Comparison of ENCODE assay signal across 22 cellular contexts in the genomic region with DNA sequence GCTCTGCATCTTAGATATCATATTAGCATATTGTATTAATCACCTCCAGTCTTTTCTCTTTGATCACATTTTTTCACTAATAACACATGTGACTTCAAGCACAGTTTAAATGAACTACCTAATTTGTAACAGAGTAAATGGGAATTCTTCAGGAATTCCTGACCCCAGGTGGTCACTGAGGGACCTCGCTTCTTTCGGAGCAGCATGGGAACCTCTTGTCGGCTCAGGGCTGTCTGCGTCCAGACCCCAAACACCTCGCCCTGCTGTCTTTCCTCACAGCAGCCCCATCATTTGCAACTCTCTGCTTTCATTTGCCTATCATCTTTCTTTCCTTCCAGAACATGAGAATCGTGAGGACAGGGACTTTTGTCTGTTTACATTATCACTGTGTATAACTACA.
DNase-seq lines count a peak whose midpoint lies in the region; ATAC-seq, FAIRE-seq and TF ChIP-seq lines count a peak whose summit lies in the region.
"Had no signal": no experiment of that assay in that cellular context is flagged by ENCODE, and none has a peak within 500 bp of the region (broad histone marks: within the 10 kb centered on the region; RNA-seq: fewer than 3 reads in every experiment).

No MANE protein-coding gene starts in this region.

- no peak overlapping the region for H4K91ac ChIP-seq in H1 (replicated peaks; ENCODE audit: insufficient read length, low read length)

- H3K9me3 ChIP-seq in H1 (ENCODE audit: insufficient read depth in 2 of 2, low read depth in 1 of 2, low read length in 1 of 2) (no peaks in the 10 kb centered on the region), thyroid gland (no peaks in the 10 kb centered on the region)
- H3K9me3 ChIP-seq in CD8-positive, alpha-beta memory T cell (ENCODE audit: low read length): no peaks in the 10 kb centered on the region
- H3K9me3 ChIP-seq: HAP-1 had no signal

- intact Hi-C loops in thyroid gland (cut with DNase I): no loop called here

- H3K18ac ChIP-seq in H1 (ENCODE audit: extremely low read depth, low read length): no peak overlapping the region

- no peak overlapping the region for H2BK15ac ChIP-seq in H1 (ENCODE audit: low read length)

- H3K4ac ChIP-seq in H1 (replicated peaks; ENCODE audit: insufficient read length, low read depth, low read length): no peak overlapping the region

- H2BK5ac ChIP-seq in H1 (ENCODE audit: low read depth, low read length): no peak overlapping the region

- DNase-seq in NCI-H526 (lab: John Stamatoyannopoulos, UW) (peak; percentile 53 to 72), H1 (ENCODE audit: low read depth in 1 of 2, low spot score in 2 of 2) (peak in 1 of 2 experiments; percentile 41), thyroid gland (no peak), CD1c-positive myeloid dendritic cell (ENCODE audit: extremely low spot score) (no peak)
- DNase-seq in CD8-positive, alpha-beta memory T cell: no peak
- DNase-seq: Calu3; DMS153; GDM1; KBM-7; MM.1S; NCI-H1048; NCI-H1417 treated with DMSO at 0.1 percent for 48 hours; NCI-H187; NCI-H774; NK-92 treated with Interleukin-12 subunit alpha and Interleukin-12 subunit beta, amount 100 ng/mL, for 24 hours had no signal

- H4K20me1 ChIP-seq in H1 (replicated peaks in 1 of 2; ENCODE audit: control insufficient read depth in 1 of 2, insufficient read depth in 2 of 2, low read length in 2 of 2): no peaks in the 10 kb centered on the region

- no peak overlapping the region for H3K9ac ChIP-seq in H1 (replicated peaks in 1 of 4; ENCODE audit: extremely low read depth in 1 of 4, low read depth in 3 of 4, low read length in 3 of 4)

- TF ChIP-seq EP300 in H1 (IDR thresholded peaks at IDR 0.05; ENCODE audit: borderline replicate concordance in 1 of 2, low read depth in 2 of 2, low read length in 2 of 2): no peak

- H2BK20ac ChIP-seq in H1 (ENCODE audit: low read length): no peak overlapping the region

- no peaks in the 10 kb centered on the region for H3K79me2 ChIP-seq in H1 (ENCODE audit: control insufficient read depth in 1 of 2, insufficient read depth in 2 of 2, low read length in 2 of 2)

- no peak overlapping the region for H4K8ac ChIP-seq in H1 (ENCODE audit: extremely low read depth, insufficient read depth, low read length)

- H3K23me2 ChIP-seq in H1 (ENCODE audit: low read depth, low read length): no peaks in the 10 kb centered on the region

- no peak overlapping the region for H3K4me3 Mint-ChIP-seq in nephron
- no peak overlapping the region for H3K4me3 Mint-ChIP-seq in CD8-positive, alpha-beta memory T cell
- H3K4me3 Mint-ChIP-seq: CD8-positive, alpha-beta T cell had no signal

- TF ChIP-seq CTCF in H1 (IDR thresholded peaks at IDR 0.05; ENCODE audit: control extremely low read depth in 1 of 3, insufficient read depth in 1 of 3, low read depth in 1 of 3, low read length in 3 of 3) (no peak), nephron (IDR thresholded peaks at IDR 0.05; ENCODE audit: unreplicated experiment in 3 of 3) (no peak), thyroid gland (IDR thresholded peaks at IDR 0.05) (no peak)

- H3K4me2 ChIP-seq in H1 (ENCODE audit: insufficient read depth in 1 of 2, low read depth in 2 of 2, low read length in 2 of 2): no peak overlapping the region; a peak in 1 of 4 replicates

- H3K4me3 ChIP-seq in H1 (ENCODE audit: extremely low read depth in 1 of 4, insufficient read depth in 2 of 4, low read depth in 3 of 4, low read length in 4 of 4) (peak overlapping the region in 1 of 4 experiments; percentile 1; a peak in 1 of 8 replicates), thyroid gland (replicated peaks in 1 of 3) (no peak overlapping the region)
- no peak overlapping the region for H3K4me3 ChIP-seq in CD8-positive, alpha-beta memory T cell (ENCODE audit: low read length)
- H3K4me3 ChIP-seq: HAP-1 had no signal

- H3K79me1 ChIP-seq in H1 (ENCODE audit: low read depth, low read length): no peaks in the 10 kb centered on the region

- peak overlapping the region; percentile 22 for H4K5ac ChIP-seq in H1 (ENCODE audit: insufficient read length, low read depth, low read length)

- H3K36me3 Mint-ChIP-seq in nephron (ENCODE audit: low read depth): no peaks in the 10 kb centered on the region
- no peaks in the 10 kb centered on the region for H3K36me3 Mint-ChIP-seq in CD8-positive, alpha-beta memory T cell
- H3K36me3 Mint-ChIP-seq: CD8-positive, alpha-beta T cell had no signal

- peaks cover 13% of the 10 kb centered on the region for H3K27me3 Mint-ChIP-seq in nephron (ENCODE audit: low read depth)
- peaks cover 0 to 2% of the 10 kb centered on the region in 2 donors for H3K27me3 Mint-ChIP-seq in CD8-positive, alpha-beta memory T cell

- no peak overlapping the region for H3K56ac ChIP-seq in H1 (replicated peaks; ENCODE audit: insufficient read length, low read depth, low read length)

- peaks cover 38% of the 10 kb centered on the region for H3K4me1 Mint-ChIP-seq in nephron
- H3K4me1 Mint-ChIP-seq in CD8-positive, alpha-beta memory T cell: no peaks in the 10 kb centered on the region

- H3K23ac ChIP-seq in H1 (ENCODE audit: insufficient read length): no peak overlapping the region

- ATAC-seq in GM19023 (IDR thresholded peaks at IDR 0.05; ENCODE audit: unreplicated experiment): no peak
- ATAC-seq: CD8-positive, alpha-beta T cell; Panc1; SK-N-SH treated with all-trans-retinoic acid at 6 μM for 48 hours had no signal

- peaks cover 0 to 18% (median 9%) of the 10 kb centered on the region in 4 experiments; a peak in 5 of 7 replicates for H3K4me1 ChIP-seq in H1 (replicated peaks in 1 of 4; ENCODE audit: control insufficient read depth in 3 of 4, insufficient read depth in 4 of 4, low read length in 3 of 4)
- peaks cover 25 to 32% of the 10 kb centered on the region in 2 donors for H3K4me1 ChIP-seq in thyroid gland
- H3K4me1 ChIP-seq in CD8-positive, alpha-beta memory T cell (ENCODE audit: insufficient read depth, low read length): no peaks in the 10 kb centered on the region
- H3K4me1 ChIP-seq: HAP-1 had no signal

- no peak overlapping the region for H2BK12ac ChIP-seq in H1 (ENCODE audit: low read depth, low read length)

- 19% methylated on average over 6 of the region's 6 CpGs; no CpG with 5 or more reads in 1 of the 2 experiments for WGBS in H1 (ENCODE audit: extremely low coverage in 1 of 2, insufficient coverage in 1 of 2, insufficient read length in 1 of 2, insufficient replicate concordance in 2 of 2, low coverage in 1 of 2, low lambda C conversion rate in 2 of 2, missing lambda C conversion rate in 1 of 2), 2 experiments
- 73 to 83% methylated on average over 6 of the region's 6 CpGs for WGBS in thyroid gland, 2 donors

- H3K27me3 ChIP-seq in H1 (replicated peaks in 1 of 4; ENCODE audit: control insufficient read depth in 3 of 4, extremely low read depth in 1 of 4, insufficient read depth in 3 of 4, low read length in 3 of 4) (no peaks in the 10 kb centered on the region; a peak in 3 of 7 replicates), thyroid gland (no peaks in the 10 kb centered on the region)
- no peaks in the 10 kb centered on the region for H3K27me3 ChIP-seq in CD8-positive, alpha-beta memory T cell (ENCODE audit: insufficient read depth, low read length, poor library complexity, severe bottlenecking)

- no peaks in the 10 kb centered on the region for H3K9me3 Mint-ChIP-seq in nephron
- peaks cover 0 to 7% (median 0%) of the 10 kb centered on the region in 5 donors for H3K9me3 Mint-ChIP-seq in CD8-positive, alpha-beta memory T cell
- H3K9me3 Mint-ChIP-seq: CD8-positive, alpha-beta T cell had no signal

- TF ChIP-seq POLR2A in H1 (IDR thresholded peaks at IDR 0.05; ENCODE audit: control extremely low read depth in 1 of 2, low read depth in 2 of 2, low read length in 2 of 2) (no peak), thyroid gland (IDR thresholded peaks at IDR 0.05) (no peak)

- H3K27ac ChIP-seq in H1 (ENCODE audit: low read depth, low read length) (no peak overlapping the region), thyroid gland (no peak overlapping the region)
- no peak overlapping the region for H3K27ac ChIP-seq in CD8-positive, alpha-beta memory T cell (ENCODE audit: low read depth, low read length)

- H3K36me3 ChIP-seq in H1 (ENCODE audit: control insufficient read depth in 2 of 4, insufficient read depth in 4 of 4, low read length in 3 of 4) (no peaks in the 10 kb centered on the region), thyroid gland (no peaks in the 10 kb centered on the region)
- no peaks in the 10 kb centered on the region for H3K36me3 ChIP-seq in CD8-positive, alpha-beta memory T cell (ENCODE audit: insufficient read depth, low read length)
- H3K36me3 ChIP-seq: HAP-1 had no signal

- H2BK120ac ChIP-seq in H1 (replicated peaks; ENCODE audit: low read depth, low read length): no peak overlapping the region

- H3K27ac Mint-ChIP-seq in nephron: peak overlapping the region; percentile 52 to 61 (median 56)
- no peak overlapping the region for H3K27ac Mint-ChIP-seq in CD8-positive, alpha-beta memory T cell
- H3K27ac Mint-ChIP-seq: CD8-positive, alpha-beta T cell had no signal

- H3K14ac ChIP-seq in H1 (ENCODE audit: insufficient read length): no peak overlapping the region

- CTCF ChIA-PET in H1 (lab: Charles Lee; ENCODE audit: partially characterized antibody): interaction anchor here (0.5 to 1.2 kb wide), 3 partner anchors 9 to 398 kb away, joined by 3 to 4 read pairs (median 3); no protein-coding TSS in a partner anchor
- CTCF ChIA-PET in CD8-positive, alpha-beta memory T cell (lab: Charles Lee): no interaction called here

- no peak overlapping the region for H2AFZ ChIP-seq in H1 (ENCODE audit: low read length)

- POLR2A ChIA-PET in H1 (lab: Charles Lee; ENCODE audit: partially characterized antibody): no interaction called here
- POLR2A ChIA-PET in CD8-positive, alpha-beta memory T cell (lab: Charles Lee): no interaction called here

- no peak for TF ChIP-seq RAD21 in H1 (IDR thresholded peaks at IDR 0.05 in 1 of 2, conservative IDR thresholded peaks at IDR 0.05 in 1 of 2; ENCODE audit: low read depth in 2 of 2, low read length in 2 of 2)

- no peak overlapping the region for H2AK5ac ChIP-seq in H1 (ENCODE audit: low read depth, low read length)

- no peak for FAIRE-seq in H1 (lab: Jason Lieb, UNC)
- FAIRE-seq: GM19239 had no signal

TF ChIP-seq in H1, 55 proteins besides CTCF, POLR2A, EP300 and RAD21:
- TF ChIP-seq TEAD4 (IDR thresholded peaks at IDR 0.05; ENCODE audit: low read depth, low read length) (peak; percentile 79), POLR2AphosphoS5 (IDR thresholded peaks at IDR 0.05; ENCODE audit: low read depth, low read length) (no peak)

Comparison
In these comparisons a context has a peak if more than half of its experiments do, and no peak if none do; other contexts are left out.
1. DNase-seq: peak in NCI-H526 (2 of 2); none in thyroid gland (0 of 2), CD8-positive, alpha-beta memory T cell (0 of 5) and CD1c-positive myeloid dendritic cell (single experiment).
2. H3K27ac Mint-ChIP-seq: peak in nephron (3 of 3); none in CD8-positive, alpha-beta memory T cell (0 of 8).